ENCODE assay signal across 23 cellular contexts in genomic region chr11:6747097-6747662, GRCh38. TPM values are rescaled to one million over a fixed set of nuclear protein-coding genes. Genes with fewer than 3 reads are reported as not detected.
A peak's percentile ranks its signal among the peaks of the same experiment; 100 is the strongest.
DNase-seq lines count a peak whose midpoint lies in the region; ATAC-seq, FAIRE-seq and TF ChIP-seq lines count a peak whose summit lies in the region.
"Had no signal": no experiment of that assay in that cellular context is flagged by ENCODE, and none has a peak within 500 bp of the region (broad histone marks: within the 10 kb centered on the region; RNA-seq: fewer than 3 reads in every experiment).

No MANE protein-coding gene starts in this region.

- in situ Hi-C loops in K562 (cut with MboI), result no loop called here

- H3K4me1 ChIP-seq in K562 (replicated peaks in 1 of 2; ENCODE audit: control insufficient read depth in 2 of 2, insufficient read depth in 2 of 2, low read length in 2 of 2) (peaks cover 0 to 50% of the 10 kb centered on the region in 2 experiments), skeletal muscle tissue (ENCODE audit: control insufficient read depth in 3 of 3, insufficient read depth in 3 of 3, low read length in 3 of 3) (no peaks in the 10 kb centered on the region)
- H3K4me1 ChIP-seq: thyroid gland had no signal

- H3K4me3 ChIP-seq in K562, result no peak overlapping the region
- H3K4me3 ChIP-seq in skeletal muscle tissue (ENCODE audit: low read length in 3 of 3), result no peak overlapping the region
- H3K4me3 ChIP-seq: hepatocyte, thyroid gland had no signal

- no peaks in the 10 kb centered on the region for H3K27me3 ChIP-seq in CD4-positive, alpha-beta T cell (ENCODE audit: control insufficient read depth, insufficient read depth, low read length)
- no peaks in the 10 kb centered on the region for H3K27me3 ChIP-seq in K562 (ENCODE audit: control insufficient read depth in 2 of 2, insufficient read depth in 2 of 2, low read length in 2 of 2)
- no peaks in the 10 kb centered on the region for H3K27me3 ChIP-seq in skeletal muscle tissue (ENCODE audit: control insufficient read depth in 3 of 3, insufficient read depth in 3 of 3, low read length in 3 of 3)
- H3K27me3 ChIP-seq: hepatocyte, right atrium auricular region, thyroid gland had no signal

- peaks cover 14% of the 10 kb centered on the region for H3K36me3 Mint-ChIP-seq in CD4-positive, alpha-beta T cell (ENCODE audit: low read depth)
- H3K36me3 Mint-ChIP-seq: naive B cell had no signal

- no peaks in the 10 kb centered on the region for H3K9me3 ChIP-seq in CD4-positive, alpha-beta T cell (ENCODE audit: control insufficient read depth, low read length)
- H3K9me3 ChIP-seq in K562 (replicated peaks; ENCODE audit: control insufficient read depth, insufficient read depth, low read depth, low read length), result 0 out of 2 replicates have a peak, but pooled peaks cover 3% of the 10 kb centered on the region
- no peaks in the 10 kb centered on the region for H3K9me3 ChIP-seq in skeletal muscle tissue (ENCODE audit: control insufficient read depth in 3 of 3, low read length in 3 of 3)
- H3K9me3 ChIP-seq: right atrium auricular region, thyroid gland had no signal

- H3K27ac Mint-ChIP-seq in CD4-positive, alpha-beta T cell, result no peak overlapping the region
- H3K27ac Mint-ChIP-seq: stimulated activated memory B cell treated with anti-CD40 and anti-IgM and Interleukin-4, amounts not matched to agents 10 μg/mL and 1 μg/mL and 100 μg/mL, for 72 hours had no signal

- intact Hi-C loops in CD4-positive, alpha-beta T cell (cut with DNase I, micrococcal nuclease), result loop anchor here (2.0 to 10.0 kb wide), 2 partner anchors 14 to 1052 kb away; no protein-coding TSS in a partner anchor
- intact Hi-C loops in K562 (cut with micrococcal nuclease), result no loop called here

- no peaks in the 10 kb centered on the region for H4K20me1 ChIP-seq in K562 (replicated peaks; ENCODE audit: control insufficient read depth, insufficient read depth, low read length)

- CTCF ChIA-PET in CD4-positive, alpha-beta T cell (lab: Charles Lee), result interaction anchor here (1.2 to 5.8 kb wide), 8 partner anchors 8 to 368 kb away, joined by 3 to 39 read pairs (median 12); partner anchors contain the start of gene MRPL17
- CTCF ChIA-PET in K562 (lab: Yijun Ruan, JAX; ENCODE audit: low intra/inter-chr PET ratio), result no interaction called here

- no peak for DNase-seq in CD4-positive, alpha-beta T cell
- DNase-seq in GM19239 (ENCODE audit: insufficient read length, low spot score) (no peak), K562 (ENCODE audit: extremely low read depth in 1 of 4, low spot score in 3 of 4) (peak in 2 of 4 experiments; percentile 26 to 51), AML-193 (lab: John Stamatoyannopoulos, UW) (no peak)
- DNase-seq in stimulated activated CD4-positive, alpha-beta T cell treated with anti-CD3 and anti-CD28 coated beads, Interleukin-15, amount 100 ng/mL, for 24 hours, result no peak
- DNase-seq: activated CD4-positive, alpha-beta T cell treated with anti-CD3 and anti-CD28 coated beads for 36 hours; activated effector memory CD4-positive, alpha-beta T cell treated with Interleukin-2 at 50 U/mL for 16 hours; NCI-H2171 treated with DMSO at 0.1 percent for 48 hours; PC-3; SHP77 treated with DMSO at 0.1 percent for 48 hours; thyroid gland had no signal

- no peak for ATAC-seq in CD4-positive, alpha-beta T cell (ENCODE audit: poor library complexity)
- ATAC-seq in K562 (peak; percentile 65), HG02571 (IDR thresholded peaks at IDR 0.05; ENCODE audit: unreplicated experiment) (no peak), GM21576 (IDR thresholded peaks at IDR 0.05; ENCODE audit: unreplicated experiment) (no peak)
- ATAC-seq: HCT116, PC-3 had no signal

- FAIRE-seq in GM19239 (lab: Jason Lieb, UNC), result peak; percentile 82
- no peak for FAIRE-seq in K562 (lab: Jason Lieb, UNC)
- FAIRE-seq: endometrium had no signal

- H3K9me3 Mint-ChIP-seq in CD4-positive, alpha-beta T cell, result no peaks in the 10 kb centered on the region
- H3K9me3 Mint-ChIP-seq: naive B cell had no signal

- H3K36me3 ChIP-seq in K562 (ENCODE audit: control insufficient read depth, insufficient read depth, low read length) (no peaks in the 10 kb centered on the region), skeletal muscle tissue (ENCODE audit: control insufficient read depth in 3 of 3, insufficient read depth in 3 of 3, low read length in 3 of 3) (no peaks in the 10 kb centered on the region)
- H3K36me3 ChIP-seq: right atrium auricular region, thyroid gland had no signal

- no peak for TF ChIP-seq EP300 in K562 (IDR thresholded peaks at IDR 0.05; ENCODE audit: low read length)

- no peaks in the 10 kb centered on the region for H3K9me1 ChIP-seq in K562 (ENCODE audit: control insufficient read depth, insufficient read depth, low read length)

- no peaks in the 10 kb centered on the region for H3K79me2 ChIP-seq in K562 (ENCODE audit: control insufficient read depth, insufficient read depth, low read length)
- H3K79me2 ChIP-seq: hepatocyte had no signal

- no peak overlapping the region for H3K4me2 ChIP-seq in K562 (ENCODE audit: insufficient read depth, low read length)

- POLR2A ChIA-PET in CD4-positive, alpha-beta T cell (lab: Charles Lee), result interaction anchor here (1.1 to 4.3 kb wide), 11 partner anchors 9 to 357 kb away, joined by 3 to 81 read pairs (median 8); partner anchors contain the start of genes MRPL17, SMPD1, TAF10 and TPP1
- POLR2A ChIA-PET in K562 (lab: Yijun Ruan, JAX), result interaction anchor here (0.7 to 2.1 kb wide), 4 partner anchors 9 to 21 kb away, joined by 3 to 7 read pairs (median 3); no protein-coding TSS in a partner anchor

- WGBS in K562 (ENCODE audit: insufficient coverage, low coverage, missing lambda C conversion rate), result 2% methylated on average over 3 of the region's 3 CpGs

- no peak overlapping the region for H3K4me3 Mint-ChIP-seq in CD4-positive, alpha-beta T cell
- H3K4me3 Mint-ChIP-seq: activated CD4-positive, alpha-beta T cell treated with anti-CD3 and anti-CD28 coated beads for 36 hours; naive B cell; stimulated activated memory B cell treated with anti-CD40 and anti-IgM and Interleukin-4, amounts not matched to agents 10 μg/mL and 1 μg/mL and 100 μg/mL, for 72 hours had no signal

- no peak overlapping the region for H3K9ac ChIP-seq in K562 (ENCODE audit: insufficient read depth in 1 of 2, low read depth in 2 of 2, low read length in 2 of 2)
- H3K9ac ChIP-seq in skeletal muscle tissue (ENCODE audit: low read depth in 1 of 3, low read length in 3 of 3), result no peak overlapping the region

- no peak for TF ChIP-seq RAD21 in K562 (CRISPR knock-in tag; conservative IDR thresholded peaks at IDR 0.05 in 1 of 2, IDR thresholded peaks at IDR 0.05 in 1 of 2)

- H3K4me1 Mint-ChIP-seq in CD4-positive, alpha-beta T cell (ENCODE audit: low read depth), result peaks cover 33% of the 10 kb centered on the region
- H3K4me1 Mint-ChIP-seq: stimulated activated memory B cell treated with anti-CD40 and anti-IgM and Interleukin-4, amounts not matched to agents 10 μg/mL and 1 μg/mL and 100 μg/mL, for 72 hours had no signal

- no TSS peak for BruUV-seq in K562 (replicated peaks; lab: Mats Ljungman, UMichigan)

- TF ChIP-seq CTCF in CD4-positive, alpha-beta T cell (IDR thresholded peaks at IDR 0.05), result no peak
- no peak for TF ChIP-seq CTCF in K562 (IDR thresholded peaks at IDR 0.05 in 2 of 3, conservative IDR thresholded peaks at IDR 0.05 in 1 of 3; ENCODE audit: insufficient read depth in 2 of 3, low read depth in 1 of 3, low read length in 3 of 3)

- no peak for TF ChIP-seq POLR2A in K562 (conservative IDR thresholded peaks at IDR 0.05)

- H3K27ac ChIP-seq in CD4-positive, alpha-beta T cell (ENCODE audit: low read depth, low read length), result peak overlapping the region; percentile 93
- no peak overlapping the region; the same call in 2 of the 3 replicates for H3K27ac ChIP-seq in K562 (ENCODE audit: extremely low read depth, low read depth, low read length)
- peak overlapping the region; percentile 56 for H3K27ac ChIP-seq in skeletal muscle tissue (ENCODE audit: low read depth, low read length)
- H3K27ac ChIP-seq: hepatocyte had no signal

- H3K27me3 Mint-ChIP-seq in CD4-positive, alpha-beta T cell, result no peaks in the 10 kb centered on the region
- H3K27me3 Mint-ChIP-seq: activated CD4-positive, alpha-beta T cell treated with anti-CD3 and anti-CD28 coated beads for 36 hours; naive B cell; stimulated activated memory B cell treated with anti-CD40 and anti-IgM and Interleukin-4, amounts not matched to agents 10 μg/mL and 1 μg/mL and 100 μg/mL, for 72 hours had no signal

- H2AFZ ChIP-seq in K562 (ENCODE audit: low read depth, low read length), result 0 out of 2 replicates have a peak overlapping the region, but pooled peaks have one; percentile 20
- H2AFZ ChIP-seq: hepatocyte had no signal

RNA-seq across cellular contexts. Expression of gene OR2AG2, which starts 24.6 kb away (rescaled TPM):
- under 1 TPM in 1 of 2 experiments, not detected in 1; 0.06 TPM for total RNA-seq in CD4-positive, alpha-beta T cell
- 11.1 and 11.8 TPM in 2 replicates for total RNA-seq in K562 (2011; cell fraction: chromatin; rRNA removed; ENCODE audit: low replicate concordance)
- total RNA-seq in K562 (2011; cell fraction: nucleolus; rRNA removed), result 4.7 and 6.4 TPM in 2 replicates
- 17.2 and 55.7 TPM in 2 replicates for total RNA-seq in K562 (2011; cell fraction: nucleoplasm; rRNA removed)
- total RNA-seq in K562 (2014; rRNA removed), result 0.23 and 0.65 TPM in 2 replicates
- total RNA-seq in K562 (2014; rRNA removed; fragmentation: Illumina TruSeq; extraction: Trizol), result 0.73 and 0.77 TPM in 2 replicates
- total RNA-seq in K562 (2015; rRNA removed; fragmentation: Illumina TruSeq; extraction: Trizol), result 0.38 and 0.58 TPM in 2 replicates
- total RNA-seq in K562 (2021), result 0.42 and 0.55 TPM in 2 replicates
- polyA plus RNA-seq in K562 (2011; rRNA removed), result 0.66 and 0.91 TPM in 2 replicates
- polyA plus RNA-seq in K562 (2011; cell fraction: cytosol; rRNA removed), result 0.74 and 1.4 TPM in 2 replicates
- 1.0 and 3.0 TPM in 2 replicates for polyA plus RNA-seq in K562 (2011; cell fraction: nucleus; rRNA removed)
- 0.29 and 1.0 TPM in 2 replicates for polyA plus RNA-seq in K562 (2012)
- polyA plus RNA-seq in K562 (2014; fragmentation: Illumina TruSeq; extraction: Trizol), result 0.71 and 0.79 TPM in 2 replicates
- under 1 TPM; 0.15 to 0.18 TPM for polyA plus RNA-seq in K562 (2014; fragmentation: Nextera tagmentation; extraction: Ambion mirVana)
- polyA plus RNA-seq in K562 (2014; rRNA removed), result 0.37 and 0.67 TPM in 2 replicates
- 6.1 and 8.9 TPM in 2 replicates for polyA minus RNA-seq in K562 (2011; rRNA and poly(A)+ RNA removed)
- polyA minus RNA-seq in K562 (2011; cell fraction: cytosol; rRNA and poly(A)+ RNA removed), result 0.48 TPM in 1 of 2 replicates, not detected in the other
- polyA minus RNA-seq in K562 (2011; cell fraction: nucleus; rRNA and poly(A)+ RNA removed), result 4.2 and 6.1 TPM in 2 replicates
- not detected for total RNA-seq in skeletal muscle tissue
- total RNA-seq: osteocyte, right atrium auricular region had no signal
- polyA plus RNA-seq: hepatocyte had no signal

RNA-seq across cellular contexts. Expression of gene OR2AG1, which starts 35.6 kb away (rescaled TPM):
- not detected for total RNA-seq in CD4-positive, alpha-beta T cell
- total RNA-seq in K562 (2011; cell fraction: chromatin; rRNA removed; ENCODE audit: low replicate concordance), result 0.16 and 0.19 TPM in 2 replicates
- total RNA-seq in K562 (2011; cell fraction: nucleolus; rRNA removed), result under 0.01 TPM in 1 of 2 replicates, not detected in the other
- 0.07 TPM in 1 of 2 replicates, not detected in the other for total RNA-seq in K562 (2011; cell fraction: nucleoplasm; rRNA removed)
- total RNA-seq in K562 (2014; rRNA removed) (not detected in 2 replicates), K562 (2014; rRNA removed; fragmentation: Illumina TruSeq; extraction: Trizol) (0.03 TPM in 1 of 2 replicates, not detected in the other), K562 (2015; rRNA removed; fragmentation: Illumina TruSeq; extraction: Trizol) (not detected in 2 replicates), K562 (2021) (not detected in 2 replicates), skeletal muscle tissue (not detected)
- polyA plus RNA-seq in K562 (2011; rRNA removed) (0.03 and 0.06 TPM in 2 replicates), K562 (2014; fragmentation: Illumina TruSeq; extraction: Trizol) (not detected in 2 replicates), K562 (2014; fragmentation: Nextera tagmentation; extraction: Ambion mirVana) (under 1 TPM; 0.08 to 0.11 TPM), K562 (2014; rRNA removed) (0.05 TPM in 1 of 2 replicates, not detected in the other)
- 0.10 and 0.21 TPM in 2 replicates for polyA plus RNA-seq in K562 (2011; cell fraction: cytosol; rRNA removed)
- 0.01 and 0.23 TPM in 2 replicates for polyA plus RNA-seq in K562 (2011; cell fraction: nucleus; rRNA removed)
- 0.05 and 0.11 TPM in 2 replicates for polyA plus RNA-seq in K562 (2012)
- polyA minus RNA-seq in K562 (2011; rRNA and poly(A)+ RNA removed), result 0.28 TPM in 1 of 2 replicates, not detected in the other
- not detected in 2 replicates for polyA minus RNA-seq in K562 (2011; cell fraction: cytosol; rRNA and poly(A)+ RNA removed)
- polyA minus RNA-seq in K562 (2011; cell fraction: nucleus; rRNA and poly(A)+ RNA removed), result 0.13 TPM in 1 of 2 replicates, not detected in the other
- total RNA-seq: activated CD4-positive, alpha-beta T cell treated with anti-CD3 and anti-CD28 coated beads for 36 hours; lung; osteocyte; PC-3; right atrium auricular region; thyroid gland had no signal
- polyA plus RNA-seq: adipose tissue, hepatocyte, lung had no signal

RNA-seq across cellular contexts. Expression of gene OR6A2, which starts 52.3 kb away (rescaled TPM):
- total RNA-seq in CD4-positive, alpha-beta T cell, result not detected
- total RNA-seq in K562 (2011; cell fraction: chromatin; rRNA removed; ENCODE audit: low replicate concordance), result 5.9 and 12.5 TPM in 2 replicates
- 3.2 and 5.7 TPM in 2 replicates for total RNA-seq in K562 (2011; cell fraction: nucleolus; rRNA removed)
- total RNA-seq in K562 (2011; cell fraction: nucleoplasm; rRNA removed), result 8.9 and 22.8 TPM in 2 replicates
- total RNA-seq in K562 (2014; rRNA removed), result 0.41 and 0.50 TPM in 2 replicates
- 0.69 and 0.80 TPM in 2 replicates for total RNA-seq in K562 (2014; rRNA removed; fragmentation: Illumina TruSeq; extraction: Trizol)
- 0.47 and 0.72 TPM in 2 replicates for total RNA-seq in K562 (2015; rRNA removed; fragmentation: Illumina TruSeq; extraction: Trizol)
- total RNA-seq in K562 (2021), result 0.34 and 0.35 TPM in 2 replicates
- 0.11 and 0.18 TPM in 2 replicates for polyA plus RNA-seq in K562 (2011; rRNA removed)
- not detected in 2 replicates for polyA plus RNA-seq in K562 (2011; cell fraction: cytosol; rRNA removed)
- 1.4 and 2.5 TPM in 2 replicates for polyA plus RNA-seq in K562 (2011; cell fraction: nucleus; rRNA removed)
- polyA plus RNA-seq in K562 (2012), result 0.01 and 0.08 TPM in 2 replicates
- polyA plus RNA-seq in K562 (2014; fragmentation: Illumina TruSeq; extraction: Trizol), result not detected in 2 replicates
- polyA plus RNA-seq in K562 (2014; fragmentation: Nextera tagmentation; extraction: Ambion mirVana), result under 1 TPM in 1 of 2 experiments, not detected in 1; 0.04 TPM
- polyA plus RNA-seq in K562 (2014; rRNA removed), result 0.05 and 0.11 TPM in 2 replicates
- polyA minus RNA-seq in K562 (2011; rRNA and poly(A)+ RNA removed), result 6.1 and 6.3 TPM in 2 replicates
- not detected in 2 replicates for polyA minus RNA-seq in K562 (2011; cell fraction: cytosol; rRNA and poly(A)+ RNA removed)
- 7.9 and 8.8 TPM in 2 replicates for polyA minus RNA-seq in K562 (2011; cell fraction: nucleus; rRNA and poly(A)+ RNA removed)
- total RNA-seq in skeletal muscle tissue, result under 0.01 TPM
- total RNA-seq: osteocyte, right atrium auricular region had no signal
- polyA plus RNA-seq: adipose tissue, hepatocyte, lung had no signal
